1 cellular context compared by ENCODE assay signal in genomic region chr6:42762950-42763349, GRCh38.
TF ChIP-seq lines count a peak whose summit lies in the region.

No MANE protein-coding gene starts in this region.

TF ChIP-seq in K562, 482 proteins besides CTCF, POLR2A, EP300 and RAD21:
- TF ChIP-seq CXXC5 (CRISPR knock-in tag; IDR thresholded peaks at IDR 0.05) (0 out of 2 replicates have a peak, but pooled peaks have one; percentile 21), JUND (IDR thresholded peaks at IDR 0.05; ENCODE audit: borderline replicate concordance, low read depth, low read length) (no peak), JUND (tag; IDR thresholded peaks at IDR 0.05; ENCODE audit: borderline replicate concordance, low read depth, low read length) (no peak), KDM1A (IDR thresholded peaks at IDR 0.05) (peak; percentile 80 to 89), RCOR1 (IDR thresholded peaks at IDR 0.05; ENCODE audit: borderline replicate concordance in 1 of 2, low read depth in 2 of 2, low read length in 2 of 2) (peak in 1 of 2 experiments; percentile 57; a peak in 2 of 4 replicates), SMAD1 (IDR thresholded peaks at IDR 0.05; ENCODE audit: low read depth, low read length, partially characterized antibody) (no peak), CHD1 (IDR thresholded peaks at IDR 0.05; ENCODE audit: low read length) (no peak)
